9 cellular contexts compared by ENCODE assay signal in genomic region chr21:46284077-46284644, GRCh38. TPM values are rescaled to one million over a fixed set of nuclear protein-coding genes. Genes with fewer than 3 reads are reported as not detected.
DNase-seq lines count a peak whose midpoint lies in the region; ATAC-seq and TF ChIP-seq lines count a peak whose summit lies in the region.
"Had no signal": no experiment of that assay in that cellular context is flagged by ENCODE, and none has a peak within 500 bp of the region (broad histone marks: within the 10 kb centered on the region; RNA-seq: fewer than 3 reads in every experiment).

No MANE protein-coding gene starts in this region.

- H3K27me3 Mint-ChIP-seq in T-helper 2 cell treated with Interferon-gamma antibody and Interleukin-4, amounts not matched to agents 5 μg/mL and 100 μg/mL, for 36 hours (ENCODE audit: low read depth): no peaks in the 10 kb centered on the region

- peak overlapping the region; percentile 99; the same call in 1 of the 2 replicates for H3K9ac ChIP-seq in iPS-20b (ENCODE audit: low read depth, low read length)

- peak overlapping the region; percentile 96 for H3K4me3 Mint-ChIP-seq in T-helper 2 cell treated with Interferon-gamma antibody and Interleukin-4, amounts not matched to agents 5 μg/mL and 100 μg/mL, for 36 hours

- TF ChIP-seq CTCF in left ventricle myocardium inferior (IDR thresholded peaks at IDR 0.05; ENCODE audit: borderline replicate concordance): no peak
- no peak for TF ChIP-seq CTCF in right atrium auricular region (IDR thresholded peaks at IDR 0.05)
- TF ChIP-seq CTCF in upper lobe of right lung (IDR thresholded peaks at IDR 0.05): no peak

- no peaks in the 10 kb centered on the region for H3K9me3 Mint-ChIP-seq in T-helper 2 cell treated with Interferon-gamma antibody and Interleukin-4, amounts not matched to agents 5 μg/mL and 100 μg/mL, for 36 hours

- peaks cover 47% of the 10 kb centered on the region for H3K36me3 Mint-ChIP-seq in T-helper 2 cell treated with Interferon-gamma antibody and Interleukin-4, amounts not matched to agents 5 μg/mL and 100 μg/mL, for 36 hours (ENCODE audit: low read depth)

- peak overlapping the region; percentile 20 for H3K27ac ChIP-seq in left ventricle myocardium inferior (replicated peaks)
- H3K27ac ChIP-seq in right atrium auricular region: no peak overlapping the region
- no peak overlapping the region for H3K27ac ChIP-seq in iPS-20b (ENCODE audit: low read length)
- H3K27ac ChIP-seq in upper lobe of right lung: no peak overlapping the region
- H3K27ac ChIP-seq in effector memory CD4-positive, alpha-beta T cell (ENCODE audit: insufficient read depth, low read length, poor library complexity, severe bottlenecking): no peak overlapping the region

- peaks cover 34% of the 10 kb centered on the region for H3K4me1 Mint-ChIP-seq in T-helper 2 cell treated with Interferon-gamma antibody and Interleukin-4, amounts not matched to agents 5 μg/mL and 100 μg/mL, for 36 hours (ENCODE audit: low read depth)

- no peaks in the 10 kb centered on the region for H3K9me3 ChIP-seq in left ventricle myocardium inferior (replicated peaks)
- no peaks in the 10 kb centered on the region for H3K9me3 ChIP-seq in right atrium auricular region
- H3K9me3 ChIP-seq in iPS-20b (ENCODE audit: insufficient read depth, low read depth, low read length): no peaks in the 10 kb centered on the region
- H3K9me3 ChIP-seq in upper lobe of right lung: no peaks in the 10 kb centered on the region
- H3K9me3 ChIP-seq in effector memory CD4-positive, alpha-beta T cell (ENCODE audit: control insufficient read depth, low read length): no peaks in the 10 kb centered on the region
- H3K9me3 ChIP-seq: vagina had no signal

- no peaks in the 10 kb centered on the region for H3K27me3 ChIP-seq in left ventricle myocardium inferior (ENCODE audit: low read depth)
- no peaks in the 10 kb centered on the region for H3K27me3 ChIP-seq in right atrium auricular region
- no peaks in the 10 kb centered on the region for H3K27me3 ChIP-seq in iPS-20b (ENCODE audit: insufficient read depth, low read length)
- H3K27me3 ChIP-seq in upper lobe of right lung: no peaks in the 10 kb centered on the region
- H3K27me3 ChIP-seq in effector memory CD4-positive, alpha-beta T cell (replicated peaks; ENCODE audit: control insufficient read depth, insufficient read depth, low read length, poor library complexity, severe bottlenecking): no peaks in the 10 kb centered on the region
- H3K27me3 ChIP-seq: vagina had no signal

- ATAC-seq in upper lobe of right lung: no peak

- peak overlapping the region; percentile 77 for H3K27ac Mint-ChIP-seq in T-helper 2 cell treated with Interferon-gamma antibody and Interleukin-4, amounts not matched to agents 5 μg/mL and 100 μg/mL, for 36 hours

- intact Hi-C loops in left ventricle myocardium inferior (cut with micrococcal nuclease): no loop called here
- intact Hi-C loops in upper lobe of right lung (cut with DNase I): no loop called here

- H3K4me1 ChIP-seq in left ventricle myocardium inferior (peaks cover 73% of the 10 kb centered on the region), right atrium auricular region (peaks cover 0 to 58% of the 10 kb centered on the region in 2 donors), iPS-20b (ENCODE audit: insufficient read depth, low read length) (peaks cover 24% of the 10 kb centered on the region), upper lobe of right lung (peaks cover 54% of the 10 kb centered on the region)
- peaks cover 23% of the 10 kb centered on the region for H3K4me1 ChIP-seq in effector memory CD4-positive, alpha-beta T cell (ENCODE audit: control insufficient read depth, insufficient read depth, low read length, poor library complexity, severe bottlenecking)

- H3K4me3 ChIP-seq in left ventricle myocardium inferior (peak overlapping the region; percentile 84), right atrium auricular region (no peak overlapping the region), iPS-20b (ENCODE audit: low read length) (peak overlapping the region; percentile 99; the same call in 1 of the 2 replicates), upper lobe of right lung (peak overlapping the region; percentile 80)
- no peak overlapping the region for H3K4me3 ChIP-seq in effector memory CD4-positive, alpha-beta T cell (ENCODE audit: insufficient read depth, low read depth, low read length, poor library complexity, severe bottlenecking)

- no peak for DNase-seq in left ventricle myocardium inferior
- DNase-seq in right atrium auricular region (ENCODE audit: low spot score): no peak
- no peak for DNase-seq in T-helper 2 cell treated with Interferon-gamma antibody and Interleukin-4, amounts not matched to agents 5 μg/mL and 100 μg/mL, for 36 hours (ENCODE audit: low spot score)
- no peak for DNase-seq in upper lobe of right lung
- no peak for DNase-seq in NCI-H226
- no peak for DNase-seq in NCI-H1105 treated with DMSO at 0.1 percent for 48 hours (lab: John Stamatoyannopoulos, UW)
- no peak for DNase-seq in effector memory CD4-positive, alpha-beta T cell

- H3K36me3 ChIP-seq in left ventricle myocardium inferior: peaks cover 62% of the 10 kb centered on the region
- peaks cover 45% of the 10 kb centered on the region for H3K36me3 ChIP-seq in right atrium auricular region
- peaks cover 53% of the 10 kb centered on the region for H3K36me3 ChIP-seq in iPS-20b (ENCODE audit: insufficient read depth, low read depth, low read length)
- H3K36me3 ChIP-seq in upper lobe of right lung: peaks cover 49% of the 10 kb centered on the region
- H3K36me3 ChIP-seq in effector memory CD4-positive, alpha-beta T cell (ENCODE audit: control insufficient read depth, insufficient read depth, low read length): peaks cover 25% of the 10 kb centered on the region

RNA-seq across cellular contexts. Expression of gene MCM3AP, which starts 1.2 kb away (rescaled TPM):
- 58.8 TPM for total RNA-seq in left ventricle myocardium inferior
- total RNA-seq in right atrium auricular region: 10 to 100 TPM; 35.7 to 45.4 TPM
- total RNA-seq in upper lobe of right lung: 92.2 TPM

RNA-seq across cellular contexts. Expression of gene YBEY, which starts 2.0 kb away (rescaled TPM):
- 17.1 TPM for total RNA-seq in left ventricle myocardium inferior
- 10 to 100 TPM; 11.0 to 22.1 TPM for total RNA-seq in right atrium auricular region
- 14.0 TPM for total RNA-seq in upper lobe of right lung

RNA-seq across cellular contexts. Expression of gene C21orf58, which starts 39.5 kb away (rescaled TPM):
- total RNA-seq in left ventricle myocardium inferior (1.5 TPM), right atrium auricular region (under 1 TPM; 0.31 to 0.74 TPM), upper lobe of right lung (2.3 TPM)

RNA-seq across cellular contexts. Expression of gene PCNT, which starts 39.8 kb away (rescaled TPM):
- 36.3 TPM for total RNA-seq in left ventricle myocardium inferior
- 10 to 100 TPM; 31.7 to 40.3 TPM for total RNA-seq in right atrium auricular region
- total RNA-seq in upper lobe of right lung: 29.3 TPM

RNA-seq across cellular contexts. Expression of gene LSS, which starts 55.6 kb away (rescaled TPM):
- total RNA-seq in left ventricle myocardium inferior (52.0 TPM), right atrium auricular region (10 to 100 TPM; 31.4 to 36.6 TPM), upper lobe of right lung (108 TPM)

Comparison
In these comparisons a context has a peak if more than half of its experiments do, and no peak if none do; other contexts are left out.
1. H3K4me3 ChIP-seq: peak in left ventricle myocardium inferior (single experiment), iPS-20b (single experiment) and upper lobe of right lung (single experiment); none in right atrium auricular region (0 of 2) and effector memory CD4-positive, alpha-beta T cell (single experiment).